ENCODE assay signal across 8 cellular contexts in genomic region chr16:1296688-1297412, GRCh38. TPM values are rescaled to one million over a fixed set of nuclear protein-coding genes. Genes with fewer than 3 reads are reported as not detected.
DNase-seq lines count a peak whose midpoint lies in the region; ATAC-seq and TF ChIP-seq lines count a peak whose summit lies in the region.

No MANE protein-coding gene starts in this region.

- H3K27ac ChIP-seq in adrenal gland (peak overlapping the region in 4 of 5 donors; percentile 53 to 86 (median 76)), left lung (no peak overlapping the region), lower lobe of right lung (no peak overlapping the region)

- DNase-seq in AG08396 (ENCODE audit: low spot score) (peak; percentile 64), HK-2 (ENCODE audit: unreplicated experiment) (peak; percentile 61), adrenal gland (peak; percentile 57 to 91 (median 85)), left lung (no peak), Kasumi-1 (lab: John Stamatoyannopoulos, UW) (no peak), lower lobe of right lung (no peak), GM03348 (ENCODE audit: low spot score) (no peak)

- intact Hi-C loops in adrenal gland (cut with DNase I) (no loop called here), left lung (cut with DNase I) (no loop called here), lower lobe of right lung (cut with DNase I) (no loop called here)

- H3K4me3 ChIP-seq in adrenal gland = no peak overlapping the region
- H3K4me3 ChIP-seq in left lung = no peak overlapping the region
- H3K4me3 ChIP-seq in lower lobe of right lung = no peak overlapping the region

- H3K9me3 ChIP-seq in adrenal gland (replicated peaks in 1 of 3) = no peaks in the 10 kb centered on the region
- H3K9me3 ChIP-seq in left lung = no peaks in the 10 kb centered on the region
- H3K9me3 ChIP-seq in lower lobe of right lung = no peaks in the 10 kb centered on the region

- peak in 1 of 2 donors; percentile 40 for TF ChIP-seq POLR2A in adrenal gland (IDR thresholded peaks at IDR 0.05)

- ATAC-seq in left lung = peak; percentile 59
- ATAC-seq in lower lobe of right lung = no peak
- ATAC-seq in GM21717 (IDR thresholded peaks at IDR 0.05; ENCODE audit: unreplicated experiment) = no peak

- 58 to 65% (median 60%) methylated on average over 11 of the region's 11 CpGs for WGBS in adrenal gland, 4 donors

- H3K4me1 ChIP-seq in adrenal gland (replicated peaks in 1 of 2) (peaks cover 4 to 12% of the 10 kb centered on the region in 2 donors), left lung (peaks cover 0 to 8% of the 10 kb centered on the region in 2 donors), lower lobe of right lung (peaks cover 10% of the 10 kb centered on the region)

- no peak for TF ChIP-seq CTCF in adrenal gland (IDR thresholded peaks at IDR 0.05)
- TF ChIP-seq CTCF in left lung (IDR thresholded peaks at IDR 0.05) = no peak
- no peak for TF ChIP-seq CTCF in lower lobe of right lung (IDR thresholded peaks at IDR 0.05)

- H3K36me3 ChIP-seq in adrenal gland (replicated peaks in 1 of 2) = no peaks in the 10 kb centered on the region
- no peaks in the 10 kb centered on the region for H3K36me3 ChIP-seq in left lung
- no peaks in the 10 kb centered on the region for H3K36me3 ChIP-seq in lower lobe of right lung

- H3K27me3 ChIP-seq in adrenal gland (no peaks in the 10 kb centered on the region), left lung (peaks cover 0 to 80% of the 10 kb centered on the region in 2 donors), lower lobe of right lung (ENCODE audit: low read depth) (peaks cover 60% of the 10 kb centered on the region)

RNA-seq across cellular contexts. Expression of gene UBE2I, which starts 12.6 kb away (rescaled TPM):
- 100 to 1,000 TPM in 4 of 8 donors, 10 to 100 TPM in 4; 54.6 to 142 (median 105) TPM for total RNA-seq in adrenal gland
- polyA plus RNA-seq in adrenal gland = 100 to 1,000 TPM in 1 of 3 donors, 10 to 100 TPM in 2; 61.9 to 203 (median 70.1) TPM
- total RNA-seq in left lung = 100 to 1,000 TPM in 1 of 2 donors, 10 to 100 TPM in 1; 89.0 to 111 TPM
- total RNA-seq in lower lobe of right lung = 93.4 TPM

RNA-seq across cellular contexts. Expression of gene BAIAP3, which starts 36.6 kb away (rescaled TPM):
- total RNA-seq in adrenal gland = 10 to 100 TPM in 4 of 8 donors, 1 to 10 TPM in 3, under 1 TPM in 1; 0.79 to 25.4 (median 14.9) TPM
- 100 to 1,000 TPM in 1 of 3 donors, 10 to 100 TPM in 2; 11.9 to 129 (median 20.7) TPM for polyA plus RNA-seq in adrenal gland
- 1 to 10 TPM; 2.6 to 6.0 TPM for total RNA-seq in left lung
- total RNA-seq in lower lobe of right lung = 8.4 TPM

RNA-seq across cellular contexts. Expression of gene TPSD1, which starts 41.0 kb away (rescaled TPM):
- not detected for total RNA-seq in adrenal gland
- under 1 TPM in 1 of 3 donors, not detected in 2; 0.24 TPM for polyA plus RNA-seq in adrenal gland
- under 1 TPM in 1 of 2 donors, not detected in 1; 0.37 TPM for total RNA-seq in left lung
- 9.6 TPM for total RNA-seq in lower lobe of right lung

RNA-seq across cellular contexts. Expression of gene TSR3, which starts 54.8 kb away (rescaled TPM):
- total RNA-seq in adrenal gland = 100 to 1,000 TPM in 3 of 8 donors, 10 to 100 TPM in 5; 49.8 to 258 (median 76.1) TPM
- 10 to 100 TPM; 13.7 to 42.8 (median 39.2) TPM for polyA plus RNA-seq in adrenal gland
- 10 to 100 TPM; 46.3 to 57.0 TPM for total RNA-seq in left lung
- total RNA-seq in lower lobe of right lung = 39.5 TPM

RNA-seq across cellular contexts. Expression of gene GNPTG, which starts 54.9 kb away (rescaled TPM):
- total RNA-seq in adrenal gland = 100 to 1,000 TPM; 213 to 332 (median 284) TPM
- 100 to 1,000 TPM in 2 of 3 donors, 10 to 100 TPM in 1; 95.9 to 659 (median 362) TPM for polyA plus RNA-seq in adrenal gland
- 10 to 100 TPM; 74.2 to 97.4 TPM for total RNA-seq in left lung
- total RNA-seq in lower lobe of right lung = 89.5 TPM

Comparison
In these comparisons a context has a peak if more than half of its experiments do, and no peak if none do; other contexts are left out.
1. DNase-seq: peak in AG08396 (single experiment), HK-2 (single experiment) and adrenal gland (7 of 7); none in left lung (0 of 2), Kasumi-1 (0 of 2), lower lobe of right lung (single experiment) and GM03348 (single experiment).
2. H3K27ac ChIP-seq: peak in adrenal gland (4 of 5); none in left lung (0 of 2) and lower lobe of right lung (single experiment).